19 cellular contexts compared by ENCODE assay signal in genomic region chr4:104905546-104905945, GRCh38.
DNase-seq lines count a peak whose midpoint lies in the region; ATAC-seq, FAIRE-seq and TF ChIP-seq lines count a peak whose summit lies in the region.
"Had no signal": no experiment of that assay in that cellular context is flagged by ENCODE, and none has a peak within 500 bp of the region (broad histone marks: within the 10 kb centered on the region; RNA-seq: fewer than 3 reads in every experiment).

No MANE protein-coding gene starts in this region.

- no TSS peak for BruUV-seq in GM12878 (replicated peaks; lab: Mats Ljungman, UMichigan)

- SMC1A ChIA-PET in GM12878 (lab: Charles Lee; ENCODE audit: uncharacterized antibody, unreplicated experiment) = interaction anchor here (0.7 to 1.4 kb wide), 3 partner anchors 9 to 159 kb away, joined by 3 to 5 read pairs (median 3); no protein-coding TSS in a partner anchor

- no peak overlapping the region for H3K4me3 Mint-ChIP-seq in nephron
- H3K4me3 Mint-ChIP-seq: CD14-positive monocyte; CD8-positive, alpha-beta T cell had no signal

- H3K9me3 ChIP-seq in GM12878 (replicated peaks; ENCODE audit: control insufficient read depth, insufficient read depth, low read length) = no peaks in the 10 kb centered on the region; the same call in 2 of the 3 replicates
- H3K9me3 ChIP-seq: A549, BE2C, HAP-1 had no signal

- CTCF ChIA-PET in GM12878 (lab: Yijun Ruan, JAX) = interaction anchor here (0.9 to 1.2 kb wide), 2 partner anchors 8 to 35 kb away, joined by 3 read pairs; no protein-coding TSS in a partner anchor

- no peak overlapping the region for H2AK5ac ChIP-seq in mesendoderm (ENCODE audit: low read length)

- DNase-seq in NCI-H1105 treated with DMSO at 0.1 percent for 48 hours (lab: John Stamatoyannopoulos, UW) (peak; percentile 85), NCI-H1417 treated with DMSO at 0.1 percent for 48 hours (lab: John Stamatoyannopoulos, UW) (peak; percentile 11), GM12878 (ENCODE audit: low read depth, low spot score) (no peak), mesendoderm (no peak), left lobe of liver (ENCODE audit: low spot score) (no peak)
- DNase-seq in activated effector memory CD4-positive, alpha-beta T cell treated with Interleukin-2 at 50 U/mL for 16 hours = no peak
- DNase-seq: BE2C; CD8-positive, alpha-beta T cell; DMS153; DND-41; GDM1 had no signal

- intact Hi-C loops in GM12878 (cut with micrococcal nuclease; ENCODE audit: unreplicated experiment) = no loop called here

- no peak overlapping the region for H3K4ac ChIP-seq in mesendoderm (ENCODE audit: low read depth, low read length)

- H3K18ac ChIP-seq in mesendoderm (ENCODE audit: low read length) = no peak overlapping the region

- RAD21 ChIA-PET in GM12878 (lab: Charles Lee; ENCODE audit: unreplicated experiment) = interaction anchor here (1.1 kb wide), 2 partner anchors 9 to 45 kb away, joined by 3 read pairs; no protein-coding TSS in a partner anchor

- H3K36me3 Mint-ChIP-seq in nephron (ENCODE audit: low read depth) = no peaks in the 10 kb centered on the region
- H3K36me3 Mint-ChIP-seq: CD14-positive monocyte; CD8-positive, alpha-beta T cell had no signal

- no peaks in the 10 kb centered on the region for H3K27me3 Mint-ChIP-seq in nephron (ENCODE audit: low read depth)

- H3K9me3 Mint-ChIP-seq in nephron = no peaks in the 10 kb centered on the region
- H3K9me3 Mint-ChIP-seq: CD8-positive, alpha-beta T cell had no signal

- WGBS in GM12878 (ENCODE audit: insufficient coverage, insufficient replicate concordance, low lambda C conversion rate, missing lambda C conversion rate) = 100% methylated on average over 1 of the region's 1 CpG
- WGBS in mesendoderm (ENCODE audit: extremely low coverage, insufficient coverage, low lambda C conversion rate) = no CpG with 5 or more reads among the region's 1 CpG

- H3K27me3 ChIP-seq in GM12878 (replicated peaks in 1 of 2; ENCODE audit: control insufficient read depth in 2 of 2, insufficient read depth in 2 of 2, low read length in 1 of 2) = no peaks in the 10 kb centered on the region
- peaks cover 5% of the 10 kb centered on the region for H3K27me3 ChIP-seq in mesendoderm (ENCODE audit: insufficient read depth, low read length, poor library complexity)
- H3K27me3 ChIP-seq: BE2C had no signal

- in situ Hi-C loops in GM12878 (cut with MboI) = no loop called here

- H3K23ac ChIP-seq in mesendoderm (ENCODE audit: low read length) = no peak overlapping the region

- H3K79me2 ChIP-seq in GM12878 (ENCODE audit: control insufficient read depth, insufficient read depth, low read length) (no peaks in the 10 kb centered on the region), mesendoderm (ENCODE audit: control insufficient read depth, insufficient read depth, low read length) (no peaks in the 10 kb centered on the region)

- no peaks in the 10 kb centered on the region for H4K20me1 ChIP-seq in GM12878 (ENCODE audit: control insufficient read depth, insufficient read depth)

- H3K27ac Mint-ChIP-seq in nephron = peak overlapping the region in 2 of 3 experiments; percentile 23 to 25

- TF ChIP-seq POLR2A in GM12878 (IDR thresholded peaks at IDR 0.05; ENCODE audit: low read depth, low read length) = no peak

- no peaks in the 10 kb centered on the region for H3K79me1 ChIP-seq in mesendoderm (ENCODE audit: low read length)

- no peak overlapping the region for H2BK120ac ChIP-seq in mesendoderm (ENCODE audit: low read depth, low read length)

- no peak overlapping the region for H2AFZ ChIP-seq in GM12878 (ENCODE audit: control insufficient read depth, low read depth, low read length)

- no peak overlapping the region for H3K4me3 ChIP-seq in GM12878
- H3K4me3 ChIP-seq in mesendoderm (ENCODE audit: low read length) = no peak overlapping the region
- H3K4me3 ChIP-seq: A549, HAP-1 had no signal

- TF ChIP-seq EP300 in GM12878 (IDR thresholded peaks at IDR 0.05; ENCODE audit: borderline replicate concordance in 1 of 2, control insufficient read depth in 1 of 2, low read depth in 2 of 2, low read length in 2 of 2) = no peak

- H3K4me2 ChIP-seq in GM12878 (ENCODE audit: control insufficient read depth, insufficient read depth) (no peak overlapping the region), mesendoderm (ENCODE audit: low read length) (no peak overlapping the region)
- H3K4me2 ChIP-seq: A549 had no signal

- H3K4me1 ChIP-seq in GM12878 (ENCODE audit: control insufficient read depth, insufficient read depth, low read length) (no peaks in the 10 kb centered on the region), mesendoderm (ENCODE audit: control insufficient read depth, low read depth, low read length) (no peaks in the 10 kb centered on the region)
- H3K4me1 ChIP-seq: A549, BE2C, HAP-1 had no signal

- H3K9ac ChIP-seq in GM12878 (ENCODE audit: control insufficient read depth, insufficient read depth, low read length) (no peak overlapping the region), mesendoderm (ENCODE audit: low read length) (no peak overlapping the region)

- no peak overlapping the region for H2BK15ac ChIP-seq in mesendoderm (replicated peaks; ENCODE audit: low read depth)

- H3K56ac ChIP-seq in mesendoderm (ENCODE audit: low read length) = no peak overlapping the region

- POLR2A ChIA-PET in GM12878 (lab: Charles Lee) = no interaction called here

- H2BK5ac ChIP-seq in mesendoderm (ENCODE audit: low read length) = no peak overlapping the region

- no peak overlapping the region for H4K5ac ChIP-seq in mesendoderm (ENCODE audit: low read length)

- TF ChIP-seq CTCF in GM12878 (IDR thresholded peaks at IDR 0.05 in 2 of 3, conservative IDR thresholded peaks at IDR 0.05 in 1 of 3; ENCODE audit: control insufficient read depth in 2 of 3, extremely low read depth in 1 of 3, insufficient read depth in 1 of 3, low read depth in 3 of 3, low read length in 3 of 3) = no peak
- no peak for TF ChIP-seq CTCF in nephron (IDR thresholded peaks at IDR 0.05; ENCODE audit: unreplicated experiment in 3 of 3)

- no peaks in the 10 kb centered on the region for H3K36me3 ChIP-seq in GM12878 (ENCODE audit: control insufficient read depth in 2 of 2, insufficient read depth in 2 of 2, low read length in 1 of 2)
- H3K36me3 ChIP-seq in mesendoderm (ENCODE audit: control insufficient read depth, insufficient read depth, low read length) = no peaks in the 10 kb centered on the region
- H3K36me3 ChIP-seq: BE2C, HAP-1 had no signal

- peaks cover 44% of the 10 kb centered on the region for H3K4me1 Mint-ChIP-seq in nephron

- no peak for TF ChIP-seq RAD21 in GM12878 (IDR thresholded peaks at IDR 0.05; ENCODE audit: insufficient read depth, low read depth, low read length)

- H4K8ac ChIP-seq in mesendoderm (ENCODE audit: low read depth, low read length) = no peak overlapping the region

- ATAC-seq in GM12878 = no peak
- no peak for ATAC-seq in left lobe of liver
- ATAC-seq: A549; CD8-positive, alpha-beta T cell had no signal

- FAIRE-seq in GM12878 (lab: Jason Lieb, UNC) = peak; percentile 7
- FAIRE-seq: A549, D721Med, GM19239, H1 had no signal

- no peak overlapping the region for H3K27ac ChIP-seq in GM12878 (ENCODE audit: control insufficient read depth, insufficient read depth)
- no peak overlapping the region for H3K27ac ChIP-seq in mesendoderm (ENCODE audit: low read depth, low read length)
- H3K27ac ChIP-seq: A549, HL-60 had no signal

TF ChIP-seq in GM12878, 131 proteins besides CTCF, POLR2A, EP300 and RAD21:
- TF ChIP-seq NFYA (IDR thresholded peaks at IDR 0.05; ENCODE audit: borderline replicate concordance, low read depth, low read length) = no peak
- no peak for TF ChIP-seq RBBP5 (conservative IDR thresholded peaks at IDR 0.05)
- no peak for TF ChIP-seq KDM1A (IDR thresholded peaks at IDR 0.05; ENCODE audit: borderline replicate concordance)
- TF ChIP-seq CBX5 (IDR thresholded peaks at IDR 0.05; ENCODE audit: low read depth) = no peak
- no peak for TF ChIP-seq IRF5 (IDR thresholded peaks at IDR 0.05; ENCODE audit: borderline replicate concordance)
- no peak for TF ChIP-seq ZSCAN29 (IDR thresholded peaks at IDR 0.05)
- no peak for TF ChIP-seq IRF3 (IDR thresholded peaks at IDR 0.05)
- TF ChIP-seq KLF5 (IDR thresholded peaks at IDR 0.05; ENCODE audit: partially characterized antibody) = no peak
- no peak for TF ChIP-seq NBN (IDR thresholded peaks at IDR 0.05)
- no peak for TF ChIP-seq ATF2 (IDR thresholded peaks at IDR 0.05; ENCODE audit: low read length)
- no peak for TF ChIP-seq EGR1 (IDR thresholded peaks at IDR 0.05; ENCODE audit: borderline replicate concordance in 1 of 2, low read depth in 2 of 2, low read length in 2 of 2)

Comparison
In these comparisons a context has a peak if more than half of its experiments do, and no peak if none do; other contexts are left out.
1. DNase-seq: peak in NCI-H1105 treated with DMSO at 0.1 percent for 48 hours (single experiment) and NCI-H1417 treated with DMSO at 0.1 percent for 48 hours (single experiment); none in GM12878 (single experiment), activated effector memory CD4-positive, alpha-beta T cell treated with Interleukin-2 at 50 U/mL for 16 hours (single experiment), mesendoderm (single experiment) and left lobe of liver (single experiment).